Comparison of ENCODE assay signal across 9 cellular contexts in genomic region chr2:64608867-64609228, GRCh38. TPM values are rescaled to one million over a fixed set of nuclear protein-coding genes. Genes with fewer than 3 reads are reported as not detected.
DNase-seq lines count a peak whose midpoint lies in the region; ATAC-seq and TF ChIP-seq lines count a peak whose summit lies in the region.
"Had no signal": no experiment of that assay in that cellular context is flagged by ENCODE, and none has a peak within 500 bp of the region (broad histone marks: within the 10 kb centered on the region; RNA-seq: fewer than 3 reads in every experiment).

No MANE protein-coding gene starts in this region.

- peaks cover 6% of the 10 kb centered on the region for H3K36me3 Mint-ChIP-seq in activated CD8-positive, alpha-beta memory T cell treated with anti-CD3 and anti-CD28 coated beads, Interleukin-2, amount 10 ng/mL, durations not matched to agents 7 days and 5 days
- H3K36me3 Mint-ChIP-seq in T-helper 17 cell (ENCODE audit: low read depth), result peaks cover 2% of the 10 kb centered on the region

- H3K9me2 ChIP-seq in hepatocyte (replicated peaks; ENCODE audit: insufficient read depth), result no peaks in the 10 kb centered on the region

- 39% methylated on average over 15 of the region's 20 CpGs for WGBS in hepatocyte (ENCODE audit: low lambda C conversion rate, missing lambda C conversion rate)
- 35 to 88% methylated on average over 2 to 16 of the region's 20 CpGs for WGBS in body of pancreas, 2 donors

- peaks cover 14% of the 10 kb centered on the region for H3K27me3 Mint-ChIP-seq in activated CD8-positive, alpha-beta memory T cell treated with anti-CD3 and anti-CD28 coated beads, Interleukin-2, amount 10 ng/mL, durations not matched to agents 7 days and 5 days
- H3K27me3 Mint-ChIP-seq in T-helper 17 cell, result no peaks in the 10 kb centered on the region
- H3K27me3 Mint-ChIP-seq in stimulated activated naive CD8-positive, alpha-beta T cell treated with anti-CD3 and anti-CD28 coated beads, Interleukin-15, amount 100 ng/mL, for 72 hours, result peaks cover 7% of the 10 kb centered on the region

- peaks cover 4% of the 10 kb centered on the region for H3K9me3 Mint-ChIP-seq in activated CD8-positive, alpha-beta memory T cell treated with anti-CD3 and anti-CD28 coated beads, Interleukin-2, amount 10 ng/mL, durations not matched to agents 7 days and 5 days (ENCODE audit: low read depth)
- peaks cover 10 to 11% of the 10 kb centered on the region in 2 donors for H3K9me3 Mint-ChIP-seq in stimulated activated naive CD8-positive, alpha-beta T cell treated with anti-CD3 and anti-CD28 coated beads, Interleukin-15, amount 100 ng/mL, for 72 hours

- H3K27ac Mint-ChIP-seq in activated CD8-positive, alpha-beta memory T cell treated with anti-CD3 and anti-CD28 coated beads, Interleukin-2, amount 10 ng/mL, durations not matched to agents 7 days and 5 days, result peak overlapping the region; percentile 22
- peak overlapping the region; percentile 89 for H3K27ac Mint-ChIP-seq in T-helper 17 cell
- H3K27ac Mint-ChIP-seq in stimulated activated naive CD8-positive, alpha-beta T cell treated with anti-CD3 and anti-CD28 coated beads, Interleukin-15, amount 100 ng/mL, for 72 hours, result peak overlapping the region; percentile 85 to 95

- H3K4me1 ChIP-seq in hepatocyte (ENCODE audit: insufficient read depth) (peaks cover 37% of the 10 kb centered on the region), body of pancreas (peaks cover 39% of the 10 kb centered on the region)

- peak overlapping the region; percentile 90 for H3K4me2 ChIP-seq in hepatocyte

- no peak for TF ChIP-seq CTCF in hepatocyte (IDR thresholded peaks at IDR 0.05; ENCODE audit: poor library complexity)
- TF ChIP-seq CTCF in body of pancreas (IDR thresholded peaks at IDR 0.05), result no peak

- H3K9me3 ChIP-seq in T-helper 17 cell (ENCODE audit: control insufficient read depth, low read length, poor library complexity, severe bottlenecking) (no peaks in the 10 kb centered on the region), hepatocyte (ENCODE audit: low read depth) (no peaks in the 10 kb centered on the region), body of pancreas (no peaks in the 10 kb centered on the region)

- H4K20me1 ChIP-seq in hepatocyte (ENCODE audit: insufficient read depth, poor library complexity, severe bottlenecking), result no peaks in the 10 kb centered on the region

- peak overlapping the region; percentile 77 for H2AFZ ChIP-seq in hepatocyte

- ATAC-seq in activated CD8-positive, alpha-beta memory T cell treated with anti-CD3 and anti-CD28 coated beads, Interleukin-2, amount 10 ng/mL, durations not matched to agents 7 days and 5 days, result peak; percentile 3
- ATAC-seq in T-helper 17 cell, result no peak
- ATAC-seq in stimulated activated naive CD8-positive, alpha-beta T cell treated with anti-CD3 and anti-CD28 coated beads, Interleukin-15, amount 100 ng/mL, for 72 hours, result peak; percentile 16
- no peak for ATAC-seq in body of pancreas

- no peak for DNase-seq in activated CD8-positive, alpha-beta memory T cell treated with anti-CD3 and anti-CD28 coated beads, Interleukin-2, amount 10 ng/mL, durations not matched to agents 7 days and 5 days
- DNase-seq in activated CD8-positive, alpha-beta memory T cell treated with anti-CD3 and anti-CD28 coated beads for 24 hours, result no peak
- DNase-seq in T-helper 17 cell (no peak), hepatocyte (ENCODE audit: low spot score) (no peak), body of pancreas (no peak), NCI-H187 (lab: John Stamatoyannopoulos, UW) (no peak)
- DNase-seq in stimulated activated naive CD8-positive, alpha-beta T cell treated with anti-CD3 and anti-CD28 coated beads, Interleukin-15, amount 100 ng/mL, for 72 hours, result no peak
- no peak for DNase-seq in stimulated activated CD4-positive, alpha-beta T cell treated with anti-CD3 and anti-CD28 coated beads, Interleukin-2, amount 100 ng/mL, for 48 hours
- DNase-seq: DND-41 had no signal

- TF ChIP-seq POLR2A in body of pancreas (IDR thresholded peaks at IDR 0.05), result no peak

- H3K79me2 ChIP-seq in hepatocyte, result no peaks in the 10 kb centered on the region

- intact Hi-C loops in body of pancreas (cut with DNase I), result no loop called here

- CTCF ChIA-PET in activated CD8-positive, alpha-beta memory T cell treated with anti-CD3 and anti-CD28 coated beads, Interleukin-2, amount 10 ng/mL, durations not matched to agents 7 days and 5 days (lab: Charles Lee), result interaction anchor here (0.6 to 5.4 kb wide), 26 partner anchors 8 to 771 kb away, joined by 3 to 54 read pairs (median 4); partner anchors contain the start of gene AFTPH

- H3K36me3 ChIP-seq in hepatocyte (replicated peaks; ENCODE audit: insufficient read depth, low read depth), result no peaks in the 10 kb centered on the region
- H3K36me3 ChIP-seq in body of pancreas (replicated peaks in 1 of 2; ENCODE audit: insufficient read depth in 1 of 2, low read depth in 2 of 2), result no peaks in the 10 kb centered on the region

- peak overlapping the region; percentile 64 for H3K4me3 Mint-ChIP-seq in activated CD8-positive, alpha-beta memory T cell treated with anti-CD3 and anti-CD28 coated beads, Interleukin-2, amount 10 ng/mL, durations not matched to agents 7 days and 5 days
- peak overlapping the region; percentile 85 for H3K4me3 Mint-ChIP-seq in T-helper 17 cell
- H3K4me3 Mint-ChIP-seq in stimulated activated naive CD8-positive, alpha-beta T cell treated with anti-CD3 and anti-CD28 coated beads, Interleukin-15, amount 100 ng/mL, for 72 hours, result peak overlapping the region; percentile 79 to 89

- H3K27me3 ChIP-seq in hepatocyte, result no peaks in the 10 kb centered on the region
- H3K27me3 ChIP-seq in body of pancreas, result no peaks in the 10 kb centered on the region

- peaks cover 26% of the 10 kb centered on the region for H3K4me1 Mint-ChIP-seq in activated CD8-positive, alpha-beta memory T cell treated with anti-CD3 and anti-CD28 coated beads, Interleukin-2, amount 10 ng/mL, durations not matched to agents 7 days and 5 days
- H3K4me1 Mint-ChIP-seq in T-helper 17 cell, result peaks cover 15% of the 10 kb centered on the region
- H3K4me1 Mint-ChIP-seq in stimulated activated naive CD8-positive, alpha-beta T cell treated with anti-CD3 and anti-CD28 coated beads, Interleukin-15, amount 100 ng/mL, for 72 hours, result peaks cover 45% of the 10 kb centered on the region

- H3K4me3 ChIP-seq in hepatocyte (peak overlapping the region; percentile 50), body of pancreas (no peak overlapping the region)

- H3K27ac ChIP-seq in hepatocyte, result peak overlapping the region; percentile 25
- H3K27ac ChIP-seq in body of pancreas, result no peak overlapping the region

RNA-seq across cellular contexts. Expression of gene SERTAD2, which starts 44.9 kb away (rescaled TPM):
- 10 to 100 TPM; 24.3 to 53.7 TPM for total RNA-seq in activated CD8-positive, alpha-beta memory T cell treated with anti-CD3 and anti-CD28 coated beads, Interleukin-2, amount 10 ng/mL, durations not matched to agents 7 days and 5 days
- 10 to 100 TPM; 26.4 to 31.1 TPM for total RNA-seq in T-helper 17 cell
- 23.4 and 23.8 TPM in 2 replicates for total RNA-seq in hepatocyte
- 13.8 and 15.0 TPM in 2 replicates for polyA plus RNA-seq in hepatocyte
- total RNA-seq in body of pancreas, result 1 to 10 TPM; 3.3 to 6.7 TPM

Comparison
In these comparisons a context has a peak if more than half of its experiments do, and no peak if none do; other contexts are left out.
1. ATAC-seq: peak in activated CD8-positive, alpha-beta memory T cell treated with anti-CD3 and anti-CD28 coated beads, Interleukin-2, amount 10 ng/mL, durations not matched to agents 7 days and 5 days (single experiment) and stimulated activated naive CD8-positive, alpha-beta T cell treated with anti-CD3 and anti-CD28 coated beads, Interleukin-15, amount 100 ng/mL, for 72 hours (single experiment); none in T-helper 17 cell (single experiment) and body of pancreas (single experiment).
2. H3K27ac Mint-ChIP-seq: peak in every context shown above with its lines; median percentile 90 in stimulated activated naive CD8-positive, alpha-beta T cell treated with anti-CD3 and anti-CD28 coated beads, Interleukin-15, amount 100 ng/mL, for 72 hours; 89 in T-helper 17 cell; 22 in activated CD8-positive, alpha-beta memory T cell treated with anti-CD3 and anti-CD28 coated beads, Interleukin-2, amount 10 ng/mL, durations not matched to agents 7 days and 5 days.
3. Peak in every context shown above with its lines, with median percentiles within 50 percentile points of each other: H3K4me3 Mint-ChIP-seq.